Comparison of ENCODE assay signal across 16 cellular contexts in the genomic region with DNA sequence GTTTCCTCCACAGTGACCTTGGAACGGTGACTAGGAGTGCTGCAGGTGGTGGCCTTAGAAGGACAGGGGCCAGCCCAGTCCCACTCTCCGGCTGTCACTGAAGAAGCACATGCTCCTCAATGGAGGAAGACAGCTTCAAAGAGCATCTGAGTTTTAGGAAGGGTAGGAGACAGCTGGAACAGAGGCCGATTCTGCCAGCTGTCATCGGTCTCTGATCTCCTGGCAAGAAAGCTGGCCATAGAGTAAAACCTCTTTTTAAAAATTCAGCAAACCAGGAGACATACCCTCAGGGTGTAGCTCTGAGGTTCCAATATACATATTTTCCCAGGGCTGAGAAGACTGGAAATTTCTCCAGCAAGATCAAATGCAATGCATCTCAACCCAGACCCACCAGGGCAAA. TPM values are rescaled to one million over a fixed set of nuclear protein-coding genes. Genes with fewer than 3 reads are reported as not detected.
DNase-seq lines count a peak whose midpoint lies in the region; ATAC-seq and TF ChIP-seq lines count a peak whose summit lies in the region.
"Had no signal": no experiment of that assay in that cellular context is flagged by ENCODE, and none has a peak within 500 bp of the region (broad histone marks: within the 10 kb centered on the region; RNA-seq: fewer than 3 reads in every experiment).

No MANE protein-coding gene starts in this region.

- H2BK5ac ChIP-seq in mesenchymal stem cell (ENCODE audit: low read depth, low read length, poor library complexity, severe bottlenecking) = no peak overlapping the region

- peak overlapping the region; percentile 38 to 55 for H3K18ac ChIP-seq in mesenchymal stem cell (ENCODE audit: low read depth in 1 of 2, low read length in 2 of 2)

- no peak for TF ChIP-seq EP300 in sigmoid colon (IDR thresholded peaks at IDR 0.05)

- WGBS in mesenchymal stem cell = 96% methylated on average over 4 of the region's 4 CpGs
- 91 to 96% methylated on average over 4 of the region's 4 CpGs for WGBS in sigmoid colon, 2 donors

- ATAC-seq in Panc1 (no peak), HG03095 (IDR thresholded peaks at IDR 0.05; ENCODE audit: unreplicated experiment) (no peak), HG03039 (IDR thresholded peaks at IDR 0.05; ENCODE audit: unreplicated experiment) (no peak)
- ATAC-seq: GM12878, GM23338 had no signal

- BruUV-seq in Panc1 (replicated peaks; lab: Mats Ljungman, UMichigan) = no TSS peak

- CTCF ChIA-PET in Panc1 (lab: Charles Lee) = interaction anchor here (0.6 to 1.4 kb wide), 2 partner anchors 9 to 28 kb away, joined by 5 read pairs; no protein-coding TSS in a partner anchor

- H3K4ac ChIP-seq in mesenchymal stem cell (ENCODE audit: low read depth in 1 of 2, low read length in 2 of 2) = peak overlapping the region; percentile 73

- H2AFZ ChIP-seq in mesenchymal stem cell (ENCODE audit: low read depth, low read length) = no peak overlapping the region
- H2AFZ ChIP-seq: GM23338 had no signal

- H3K9ac ChIP-seq in mesenchymal stem cell (ENCODE audit: low read length) = no peak overlapping the region
- H3K9ac ChIP-seq: BLaER1 had no signal

- H3K4me1 ChIP-seq in Panc1 (ENCODE audit: control insufficient read depth, insufficient read depth, low read length) (peaks cover 66% of the 10 kb centered on the region), mesenchymal stem cell (ENCODE audit: control insufficient read depth, insufficient read depth, low read depth, low read length) (peaks cover 23% of the 10 kb centered on the region), sigmoid colon (peaks cover 0 to 61% (median 38%) of the 10 kb centered on the region in 4 donors)

- peak overlapping the region in 1 of 2 experiments; percentile 79 for H3K14ac ChIP-seq in mesenchymal stem cell (ENCODE audit: low read length in 2 of 2)

- H3K23ac ChIP-seq in mesenchymal stem cell (ENCODE audit: low read length in 2 of 2) = no peak overlapping the region

- no peak for TF ChIP-seq CTCF in Panc1 (IDR thresholded peaks at IDR 0.05)
- no peak for TF ChIP-seq CTCF in sigmoid colon (IDR thresholded peaks at IDR 0.05)

- TF ChIP-seq POLR2A in sigmoid colon (IDR thresholded peaks at IDR 0.05) = no peak

- POLR2A ChIA-PET in Panc1 (lab: Charles Lee) = interaction anchor here (0.5 kb wide), 1 partner anchor 167 kb away, joined by 5 read pairs; no protein-coding TSS in a partner anchor

- H3K9me3 ChIP-seq in Panc1 (ENCODE audit: control insufficient read depth, insufficient read depth, low read depth, low read length) (no peaks in the 10 kb centered on the region), mesenchymal stem cell (ENCODE audit: control insufficient read depth, low read length) (no peaks in the 10 kb centered on the region), sigmoid colon (no peaks in the 10 kb centered on the region)
- H3K9me3 ChIP-seq: BLaER1, Caco-2 had no signal

- H2BK15ac ChIP-seq in mesenchymal stem cell (ENCODE audit: low read depth, poor library complexity, severe bottlenecking) = peak overlapping the region; percentile 3

- intact Hi-C loops in Panc1 (cut with micrococcal nuclease; ENCODE audit: unreplicated experiment) = no loop called here
- intact Hi-C loops in sigmoid colon (cut with DNase I) = no loop called here

- in situ Hi-C loops in Panc1 (cut with HindIII; ENCODE audit: low pct_unique_long_range_greater_than_20kb, low sequenced_read_pairs) = no loop called here

- peak overlapping the region; percentile 82 for H4K91ac ChIP-seq in mesenchymal stem cell (ENCODE audit: low read length)

- peak overlapping the region; percentile 53 for H4K8ac ChIP-seq in mesenchymal stem cell (ENCODE audit: low read length)

- H3K27me3 ChIP-seq in Panc1 (ENCODE audit: control insufficient read depth, insufficient read depth, low read length) (no peaks in the 10 kb centered on the region), mesenchymal stem cell (ENCODE audit: control insufficient read depth in 1 of 2, insufficient read depth in 1 of 2, low read length in 2 of 2) (no peaks in the 10 kb centered on the region), sigmoid colon (no peaks in the 10 kb centered on the region)
- H3K27me3 ChIP-seq: BLaER1 had no signal

- peaks cover 25% of the 10 kb centered on the region for H3K79me1 ChIP-seq in mesenchymal stem cell (replicated peaks; ENCODE audit: low read length, poor library complexity, severe bottlenecking)

- peak overlapping the region; percentile 63 for H2AK5ac ChIP-seq in mesenchymal stem cell (ENCODE audit: low read length, severe bottlenecking)

- peak overlapping the region; percentile 64 to 91 for H2BK12ac ChIP-seq in mesenchymal stem cell (ENCODE audit: low read length in 2 of 2)

- no peak overlapping the region for H3K4me2 ChIP-seq in mesenchymal stem cell (ENCODE audit: low read length, poor library complexity, severe bottlenecking)
- H3K4me2 ChIP-seq: BLaER1, GM23338 had no signal

- H3K27ac ChIP-seq in Panc1 (ENCODE audit: low read length) (peak overlapping the region; percentile 64), mesenchymal stem cell (ENCODE audit: low read length, poor library complexity, severe bottlenecking) (no peak overlapping the region), sigmoid colon (no peak overlapping the region)
- H3K27ac ChIP-seq: BLaER1 had no signal

- DNase-seq in DMS 273 (lab: John Stamatoyannopoulos, UW; ENCODE audit: unreplicated experiment) = peak; percentile 14
- DNase-seq in DMS 273 treated with DMSO at 0.1 percent for 48 hours (lab: John Stamatoyannopoulos, UW) = no peak
- no peak for DNase-seq in Panc1 (ENCODE audit: low read depth, low spot score)
- DNase-seq in mesenchymal stem cell = no peak
- DNase-seq in sigmoid colon = peak; percentile 35
- DNase-seq in hippocampal formation (lab: John Stamatoyannopoulos, UW) = no peak
- DNase-seq: AML-193; Caco-2; CD8-positive, alpha-beta memory T cell; DMS79; H7 had no signal

- H3K36me3 ChIP-seq in Panc1 (ENCODE audit: control insufficient read depth, insufficient read depth, low read length) (no peaks in the 10 kb centered on the region), mesenchymal stem cell (ENCODE audit: control insufficient read depth in 1 of 2, insufficient read depth in 2 of 2, low read depth in 1 of 2, low read length in 2 of 2) (peaks cover 0 to 3% of the 10 kb centered on the region in 2 experiments), sigmoid colon (no peaks in the 10 kb centered on the region)
- H3K36me3 ChIP-seq: BLaER1 had no signal

- H3K4me3 ChIP-seq in Panc1 (ENCODE audit: low read depth in 2 of 2, low read length in 2 of 2) (no peak overlapping the region), mesenchymal stem cell (ENCODE audit: insufficient read depth in 1 of 2, low read depth in 1 of 2, low read length in 2 of 2) (no peak overlapping the region), sigmoid colon (no peak overlapping the region)
- H3K4me3 ChIP-seq: BLaER1, GM12878, GM23338 had no signal

- peak overlapping the region; percentile 42 for H2BK120ac ChIP-seq in mesenchymal stem cell (ENCODE audit: low read depth, low read length)

RNA-seq across cellular contexts. Expression of a gene that starts 55.9 kb away (rescaled TPM):
- total RNA-seq in Panc1 (2021; ENCODE audit: unreplicated experiment) = 91.9 TPM
- polyA plus RNA-seq in Panc1 (2012; ENCODE audit: insufficient read length) = 75.5 TPM
- 21.9 TPM for polyA plus RNA-seq in mesenchymal stem cell (2013, experiment 1 of 2)
- 21.7 TPM for polyA plus RNA-seq in mesenchymal stem cell (2013, experiment 2 of 2)
- total RNA-seq in sigmoid colon = 100 to 1,000 TPM; 256 to 427 (median 312) TPM
- polyA plus RNA-seq in sigmoid colon = 10 to 100 TPM; 15.3 to 25.3 (median 16.8) TPM
- polyA plus RNA-seq: CD8-positive, alpha-beta memory T cell had no signal

Comparison
In these comparisons a context has a peak if more than half of its experiments do, and no peak if none do; other contexts are left out.
1. DNase-seq: peak in DMS 273 (single experiment) and sigmoid colon (single experiment); none in DMS 273 treated with DMSO at 0.1 percent for 48 hours (single experiment), Panc1 (single experiment), mesenchymal stem cell (single experiment) and hippocampal formation (0 of 2).